ENCODE assay signal across 8 cellular contexts in the genomic region with DNA sequence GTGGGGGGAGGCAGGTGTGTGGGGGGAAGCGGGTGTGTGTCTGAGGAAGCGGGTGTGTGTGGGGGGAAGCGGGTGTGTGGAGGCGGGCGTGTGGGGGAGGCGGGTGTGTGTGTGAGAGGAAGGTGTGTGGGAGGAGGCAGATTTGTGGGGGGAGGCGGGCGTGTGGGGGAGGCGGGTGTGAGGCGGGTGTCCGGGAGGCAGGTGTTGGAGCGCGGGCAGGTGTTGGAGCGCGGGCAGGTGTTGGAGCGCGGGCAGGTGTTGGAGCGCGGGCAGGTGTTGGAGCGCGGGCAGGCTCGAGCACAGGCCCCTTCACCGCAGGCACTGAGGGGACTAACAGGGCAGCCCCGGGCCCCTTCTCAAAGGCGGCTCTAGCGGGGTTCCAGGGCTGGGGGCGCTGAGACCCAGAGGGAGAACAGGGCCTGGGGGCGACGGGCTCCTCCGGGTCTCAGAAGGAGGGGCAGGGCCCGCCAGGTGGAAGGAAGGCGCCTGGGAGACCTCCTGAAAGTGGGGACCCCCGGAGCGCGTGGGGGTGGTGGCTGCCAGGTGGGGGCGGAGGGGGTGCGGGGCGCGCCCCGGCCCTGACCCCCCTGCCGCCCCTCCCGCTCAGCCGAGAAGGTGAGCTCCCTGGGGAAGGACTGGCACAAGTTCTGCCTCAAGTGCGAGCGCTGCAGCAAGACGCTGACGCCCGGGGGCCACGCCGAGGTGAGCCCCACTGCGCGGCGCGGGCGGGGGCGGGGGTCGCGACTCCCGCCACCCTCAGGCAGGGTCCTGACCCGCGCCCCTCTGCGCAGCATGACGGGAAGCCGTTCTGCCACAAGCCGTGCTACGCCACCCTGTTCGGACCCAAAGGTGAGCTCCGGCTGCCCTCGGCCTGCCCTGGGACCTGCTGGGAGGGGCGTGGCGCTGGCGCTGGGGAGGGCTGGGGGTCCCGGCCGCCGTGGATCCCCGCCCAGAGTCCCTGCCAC. TPM values are rescaled to one million over a fixed set of nuclear protein-coding genes. Genes with fewer than 3 reads are reported as not detected.
DNase-seq lines count a peak whose midpoint lies in the region; ATAC-seq, FAIRE-seq and TF ChIP-seq lines count a peak whose summit lies in the region.

No MANE protein-coding gene starts in this region.

- no peak overlapping the region for H3K4me3 Mint-ChIP-seq in activated CD4-positive, alpha-beta T cell treated with anti-CD3 and anti-CD28 coated beads for 36 hours

- peaks cover 5% of the 10 kb centered on the region for H3K27me3 Mint-ChIP-seq in activated CD4-positive, alpha-beta T cell treated with anti-CD3 and anti-CD28 coated beads for 36 hours

- intact Hi-C loops in activated CD4-positive, alpha-beta T cell treated with anti-CD3 and anti-CD28 coated beads for 36 hours (cut with DNase I, micrococcal nuclease): no loop called here
- intact Hi-C loops in esophagus muscularis mucosa (cut with DNase I): no loop called here

- H3K4me1 ChIP-seq in esophagus muscularis mucosa (peaks cover 68 to 94% (median 92%) of the 10 kb centered on the region in 4 donors), small intestine (ENCODE audit: control insufficient read depth in 2 of 2, insufficient read depth in 1 of 2, low read depth in 1 of 2, low read length in 1 of 2) (peaks cover 2 to 5% of the 10 kb centered on the region in 2 donors)

- no peak for FAIRE-seq in small intestine (lab: Jason Lieb, UNC)

- TF ChIP-seq POLR2A in esophagus muscularis mucosa (IDR thresholded peaks at IDR 0.05; ENCODE audit: low read depth): no peak

- H3K9me3 Mint-ChIP-seq in activated CD4-positive, alpha-beta T cell treated with anti-CD3 and anti-CD28 coated beads for 36 hours (ENCODE audit: low read depth): no peaks in the 10 kb centered on the region

- peaks cover 30% of the 10 kb centered on the region for H3K4me1 Mint-ChIP-seq in activated CD4-positive, alpha-beta T cell treated with anti-CD3 and anti-CD28 coated beads for 36 hours

- no peak overlapping the region for H3K27ac Mint-ChIP-seq in activated CD4-positive, alpha-beta T cell treated with anti-CD3 and anti-CD28 coated beads for 36 hours

- no peak for TF ChIP-seq EP300 in esophagus muscularis mucosa (IDR thresholded peaks at IDR 0.05)

- no peak overlapping the region for H3K9ac ChIP-seq in SK-N-MC (ENCODE audit: insufficient read length)

- no peak for TF ChIP-seq CTCF in esophagus muscularis mucosa (IDR thresholded peaks at IDR 0.05)

- POLR2A ChIA-PET in activated CD4-positive, alpha-beta T cell treated with anti-CD3 and anti-CD28 coated beads for 36 hours (lab: Charles Lee): interaction anchor here (0.5 kb wide), 1 partner anchor 11 kb away, joined by 4 read pairs; no protein-coding TSS in a partner anchor

- ATAC-seq in activated CD4-positive, alpha-beta T cell treated with anti-CD3 and anti-CD28 coated beads for 36 hours: no peak

- H3K9me3 ChIP-seq in SK-N-MC (ENCODE audit: low read depth, low read length): no peaks in the 10 kb centered on the region
- no peaks in the 10 kb centered on the region for H3K9me3 ChIP-seq in esophagus muscularis mucosa
- no peaks in the 10 kb centered on the region for H3K9me3 ChIP-seq in small intestine (ENCODE audit: control insufficient read depth, low read depth)

- H3K27ac ChIP-seq in SK-N-MC: peak overlapping the region; percentile 85
- H3K27ac ChIP-seq in esophagus muscularis mucosa (replicated peaks in 1 of 4): peak overlapping the region; percentile 93 to 99 (median 94)
- no peak overlapping the region for H3K27ac ChIP-seq in small intestine (ENCODE audit: low read depth in 1 of 2, low read length in 1 of 2)

- H3K4me3 ChIP-seq in SK-N-MC: peak overlapping the region; percentile 96
- H3K4me3 ChIP-seq in esophagus muscularis mucosa: peak overlapping the region; percentile 94 to 99 (median 98)
- no peak overlapping the region for H3K4me3 ChIP-seq in small intestine (ENCODE audit: low read depth in 1 of 2, low read length in 2 of 2)

- peaks cover 0 to 3% (median 0%) of the 10 kb centered on the region in 4 donors for H3K27me3 ChIP-seq in esophagus muscularis mucosa
- peaks cover 3 to 10% of the 10 kb centered on the region in 2 donors for H3K27me3 ChIP-seq in small intestine (ENCODE audit: control insufficient read depth in 2 of 2, insufficient read depth in 2 of 2, low read length in 2 of 2)

- peaks cover 8% of the 10 kb centered on the region for H3K36me3 ChIP-seq in SK-N-MC (ENCODE audit: insufficient read depth, low read length)
- H3K36me3 ChIP-seq in esophagus muscularis mucosa: peaks cover 3 to 32% (median 20%) of the 10 kb centered on the region in 4 donors
- H3K36me3 ChIP-seq in small intestine (ENCODE audit: control insufficient read depth in 2 of 2, insufficient read depth in 2 of 2, low read length in 2 of 2): no peaks in the 10 kb centered on the region

- CTCF ChIA-PET in activated CD4-positive, alpha-beta T cell treated with anti-CD3 and anti-CD28 coated beads for 36 hours (lab: Charles Lee): no interaction called here

- WGBS in esophagus muscularis mucosa: 70% methylated on average over 21 of the region's 76 CpGs
- 11 to 36% (median 12%) methylated on average over 24 to 76 of the region's 76 CpGs for WGBS in small intestine, 3 donors

- H3K36me3 Mint-ChIP-seq in activated CD4-positive, alpha-beta T cell treated with anti-CD3 and anti-CD28 coated beads for 36 hours (ENCODE audit: low read depth): no peaks in the 10 kb centered on the region

- DNase-seq in activated CD4-positive, alpha-beta T cell treated with anti-CD3 and anti-CD28 coated beads for 36 hours: peak; percentile 52
- DNase-seq in activated CD4-positive, alpha-beta T cell treated with anti-CD3 and anti-CD28 coated beads for 48 hours: no peak
- no peak for DNase-seq in SK-N-MC (ENCODE audit: low read depth, low spot score)
- no peak for DNase-seq in esophagus muscularis mucosa (ENCODE audit: extremely low spot score)
- DNase-seq in stimulated activated CD8-positive, alpha-beta memory T cell treated with anti-CD3 and anti-CD28 coated beads, Interleukin-4, amount 100 ng/mL, for 48 hours: peak; percentile 37
- no peak for DNase-seq in C1 segment of cervical spinal cord (lab: John Stamatoyannopoulos, UW)
- no peak for DNase-seq in HK-2 (ENCODE audit: unreplicated experiment)
- DNase-seq in small intestine: no peak

RNA-seq across cellular contexts. Expression of a gene that starts 3.3 kb away (rescaled TPM):
- 1 to 10 TPM; 1.1 to 1.2 TPM for total RNA-seq in activated CD4-positive, alpha-beta T cell treated with anti-CD3 and anti-CD28 coated beads for 36 hours
- 100 to 1,000 TPM; 283 to 578 (median 392) TPM for total RNA-seq in esophagus muscularis mucosa
- polyA plus RNA-seq in small intestine: 100 to 1,000 TPM in 1 of 3 donors, 10 to 100 TPM in 1, 1 to 10 TPM in 1; 8.9 to 137 (median 45.1) TPM

RNA-seq across cellular contexts. Expression of a gene that starts 8.7 kb away (rescaled TPM):
- total RNA-seq in activated CD4-positive, alpha-beta T cell treated with anti-CD3 and anti-CD28 coated beads for 36 hours: 100 to 1,000 TPM; 182 to 186 TPM
- total RNA-seq in esophagus muscularis mucosa: 100 to 1,000 TPM in 1 of 4 donors, 10 to 100 TPM in 3; 34.0 to 110 (median 54.6) TPM
- 1,000 to 10,000 TPM in 1 of 3 donors, 100 to 1,000 TPM in 2; 150 to 3,839 (median 623) TPM for polyA plus RNA-seq in small intestine

RNA-seq across cellular contexts. Expression of a gene that starts 13.1 kb away (rescaled TPM):
- total RNA-seq in activated CD4-positive, alpha-beta T cell treated with anti-CD3 and anti-CD28 coated beads for 36 hours: 10 to 100 TPM; 21.7 to 31.8 TPM
- total RNA-seq in esophagus muscularis mucosa: 1 to 10 TPM; 3.8 to 6.6 (median 4.7) TPM
- polyA plus RNA-seq in small intestine: 10 to 100 TPM; 23.8 to 28.0 (median 23.9) TPM

RNA-seq across cellular contexts. Expression of a gene that starts 48.4 kb away (rescaled TPM):
- 1 to 10 TPM; 7.2 to 9.2 TPM for total RNA-seq in activated CD4-positive, alpha-beta T cell treated with anti-CD3 and anti-CD28 coated beads for 36 hours
- total RNA-seq in esophagus muscularis mucosa: 10 to 100 TPM in 1 of 4 donors, 1 to 10 TPM in 3; 2.9 to 13.0 (median 5.4) TPM
- polyA plus RNA-seq in small intestine: 1 to 10 TPM in 1 of 3 donors, not detected in 2; 2.0 TPM

RNA-seq across cellular contexts. Expression of a gene that starts 58.3 kb away (rescaled TPM):
- 100 to 1,000 TPM; 136 to 152 TPM for total RNA-seq in activated CD4-positive, alpha-beta T cell treated with anti-CD3 and anti-CD28 coated beads for 36 hours
- 10 to 100 TPM; 49.0 to 94.2 (median 67.9) TPM for total RNA-seq in esophagus muscularis mucosa
- polyA plus RNA-seq in small intestine: 10 to 100 TPM; 28.4 to 54.9 (median 49.0) TPM

Comparison
In these comparisons a context has a peak if more than half of its experiments do, and no peak if none do; other contexts are left out.
1. DNase-seq: peak in activated CD4-positive, alpha-beta T cell treated with anti-CD3 and anti-CD28 coated beads for 36 hours (single experiment) and stimulated activated CD8-positive, alpha-beta memory T cell treated with anti-CD3 and anti-CD28 coated beads, Interleukin-4, amount 100 ng/mL, for 48 hours (single experiment); none in activated CD4-positive, alpha-beta T cell treated with anti-CD3 and anti-CD28 coated beads for 48 hours (single experiment), SK-N-MC (single experiment), esophagus muscularis mucosa (single experiment), C1 segment of cervical spinal cord (0 of 14), HK-2 (single experiment) and small intestine (single experiment).
2. H3K27ac ChIP-seq: peak in SK-N-MC (single experiment) and esophagus muscularis mucosa (4 of 4); none in small intestine (0 of 2).
3. H3K4me3 ChIP-seq: peak in SK-N-MC (single experiment) and esophagus muscularis mucosa (4 of 4); none in small intestine (0 of 2).
4. RNA of a gene that starts 3.3 kb away (total RNA-seq): 283 to 578 TPM in esophagus muscularis mucosa; 1.1 to 1.2 TPM in activated CD4-positive, alpha-beta T cell treated with anti-CD3 and anti-CD28 coated beads for 36 hours; every median in the first group is over 100 times any median in the second.